ENCODE assay signal across 21 cellular contexts in genomic region chr22:37618674-37619073, GRCh38. TPM values are rescaled to one million over a fixed set of nuclear protein-coding genes. Genes with fewer than 3 reads are reported as not detected.
"Had no signal": no experiment of that assay in that cellular context is flagged by ENCODE, and none has a peak within 500 bp of the region (broad histone marks: within the 10 kb centered on the region; RNA-seq: fewer than 3 reads in every experiment).

No MANE protein-coding gene starts in this region.

- DNase-seq: cortex of kidney; effector CD8-positive, alpha-beta T cell; foreskin melanocyte; head of caudate nucleus; hippocampal formation; kidney glomerular epithelial cell; naive thymus-derived CD4-positive, alpha-beta T cell; nephron progenitor cell; posterior cingulate gyrus; stimulated activated CD4-positive, alpha-beta T cell treated with anti-CD3 and anti-CD28 coated beads, Interleukin-2, amount 100 ng/mL, for 24 hours; stimulated activated CD4-positive, alpha-beta T cell treated with anti-CD3 and anti-CD28 coated beads, Interleukin-4, amount 100 ng/mL, for 4 hours; stimulated activated naive CD4-positive, alpha-beta T cell; stomach; transverse colon had no signal

- H3K27ac Mint-ChIP-seq: nephron progenitor cell had no signal

- H3K4me3 ChIP-seq: dorsolateral prefrontal cortex, stomach, thoracic aorta, transverse colon had no signal

- H3K27me3 ChIP-seq: dorsolateral prefrontal cortex, stomach, transverse colon had no signal

- H3K4me3 Mint-ChIP-seq: naive thymus-derived CD4-positive, alpha-beta T cell; nephron progenitor cell had no signal

- H3K27ac ChIP-seq: stomach, thoracic aorta, transverse colon had no signal

- H3K9me3 Mint-ChIP-seq: naive thymus-derived CD4-positive, alpha-beta T cell; nephron progenitor cell had no signal

- H3K9me3 ChIP-seq: stomach, thoracic aorta, transverse colon had no signal

- H3K27me3 Mint-ChIP-seq: naive thymus-derived CD4-positive, alpha-beta T cell had no signal

- ATAC-seq: naive thymus-derived CD4-positive, alpha-beta T cell; sciatic nerve had no signal

RNA-seq across cellular contexts. Expression of gene LGALS2, which starts 38.8 kb away (rescaled TPM):
- total RNA-seq: lung microvascular endothelial cell, pulmonary artery endothelial cell, sciatic nerve, skeletal muscle tissue, thoracic aorta, urinary bladder had no signal
